20 cellular contexts compared by ENCODE assay signal in genomic region chr22:27412866-27413445, GRCh38.
"Had no signal": no experiment of that assay in that cellular context is flagged by ENCODE, and none has a peak within 500 bp of the region (broad histone marks: within the 10 kb centered on the region; RNA-seq: fewer than 3 reads in every experiment).

No MANE protein-coding gene starts in this region.

- H3K4me1 ChIP-seq: prostate gland had no signal

- H2AFZ ChIP-seq: hepatocyte had no signal

- H3K4me3 ChIP-seq: ascending aorta, esophagus squamous epithelium, hepatocyte, prostate gland, right atrium auricular region, tibial artery had no signal

- H3K27ac ChIP-seq: ascending aorta, esophagus squamous epithelium, hepatocyte, prostate gland, right atrium auricular region, tibial artery had no signal

- H3K27me3 ChIP-seq: ascending aorta, right atrium auricular region, tibial artery had no signal

- H3K79me2 ChIP-seq: hepatocyte had no signal

- H3K9me3 ChIP-seq: ascending aorta, esophagus squamous epithelium, prostate gland, right atrium auricular region, tibial artery had no signal

- H3K4me2 ChIP-seq: hepatocyte had no signal

- H3K36me3 ChIP-seq: ascending aorta, esophagus squamous epithelium, prostate gland, right atrium auricular region, tibial artery had no signal

- DNase-seq: activated CD4-positive, alpha-beta T cell treated with anti-CD3 and anti-CD28 coated beads for 48 hours; activated CD4-positive, CD25-positive, alpha-beta regulatory T cell; activated CD8-positive, alpha-beta T cell treated with anti-CD3 and anti-CD28 coated beads for 36 hours; activated naive CD4-positive, alpha-beta T cell treated with anti-CD3 and anti-CD28 coated beads, Interleukin-2, amount 50 U/mL, for 16 hours; activated T-cell treated with anti-CD3 and anti-CD28 coated beads, Interleukin-2, amount 50 U/mL, for 4 hours; cerebellar nuclear complex; cortex of kidney; esophagus squamous epithelium; foreskin fibroblast; left cardiac atrium; nephron progenitor cell; stimulated activated CD4-positive, alpha-beta T cell treated with anti-CD3 and anti-CD28 coated beads, Interleukin-2, amount 100 ng/mL, for 24 hours; stimulated activated naive CD4-positive, alpha-beta T cell treated with Interleukin-2 at 50 U/mL for 16 hours; substantia nigra; T1000; tibial artery had no signal
